1 cellular context compared by ENCODE assay signal in the genomic region with DNA sequence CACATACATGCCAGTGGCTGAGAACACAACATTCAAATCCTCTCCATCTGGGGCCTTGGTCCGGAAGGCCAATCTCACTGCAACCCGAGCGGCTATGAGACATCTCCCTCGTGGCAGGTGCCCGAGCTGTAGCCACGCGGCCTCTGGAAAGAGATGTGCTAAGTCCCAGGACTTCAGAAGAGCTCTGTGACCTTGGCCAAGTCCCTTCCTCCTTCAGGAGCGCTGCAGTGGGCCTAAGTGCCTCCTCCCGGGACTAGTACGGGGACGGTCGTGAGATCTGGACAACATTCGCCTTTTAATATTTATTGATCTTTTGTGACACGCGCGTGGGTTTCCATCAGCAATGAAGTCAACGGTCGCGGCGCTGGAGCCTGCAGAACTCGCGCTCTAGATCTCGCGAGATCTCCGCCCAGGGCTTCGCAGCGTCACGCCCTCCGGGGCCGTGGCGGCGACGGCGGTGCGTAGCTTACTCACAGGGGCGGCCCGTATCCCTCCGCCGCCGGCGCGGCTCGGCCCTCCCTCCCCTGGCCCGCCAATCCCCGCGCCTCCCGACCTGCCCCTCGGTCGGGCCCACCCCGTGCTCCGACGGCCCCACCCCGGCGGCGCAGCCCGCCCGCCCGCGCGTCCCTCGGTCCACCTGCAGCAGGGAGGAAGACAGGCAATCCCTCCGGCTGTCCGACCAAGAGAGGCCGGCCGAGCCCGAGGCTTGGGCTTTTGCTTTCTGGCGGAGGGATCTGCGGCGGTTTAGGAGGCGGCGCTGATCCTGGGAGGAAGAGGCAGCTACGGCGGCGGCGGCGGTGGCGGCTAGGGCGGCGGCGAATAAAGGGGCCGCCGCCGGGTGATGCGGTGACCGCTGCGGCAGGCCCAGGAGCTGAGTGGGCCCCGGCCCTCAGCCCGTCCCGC.
TF ChIP-seq lines count a peak whose summit lies in the region.

A gene (plus strand): TSS at position 588 of the 903 bp plus-strand sequence. CDS start 453 bp downstream, outside the sequence.

TF ChIP-seq in HepG2, 621 proteins besides CTCF, POLR2A, EP300 and RAD21 (continued from another document and continues in another):
- TF ChIP-seq, protein P1, sequence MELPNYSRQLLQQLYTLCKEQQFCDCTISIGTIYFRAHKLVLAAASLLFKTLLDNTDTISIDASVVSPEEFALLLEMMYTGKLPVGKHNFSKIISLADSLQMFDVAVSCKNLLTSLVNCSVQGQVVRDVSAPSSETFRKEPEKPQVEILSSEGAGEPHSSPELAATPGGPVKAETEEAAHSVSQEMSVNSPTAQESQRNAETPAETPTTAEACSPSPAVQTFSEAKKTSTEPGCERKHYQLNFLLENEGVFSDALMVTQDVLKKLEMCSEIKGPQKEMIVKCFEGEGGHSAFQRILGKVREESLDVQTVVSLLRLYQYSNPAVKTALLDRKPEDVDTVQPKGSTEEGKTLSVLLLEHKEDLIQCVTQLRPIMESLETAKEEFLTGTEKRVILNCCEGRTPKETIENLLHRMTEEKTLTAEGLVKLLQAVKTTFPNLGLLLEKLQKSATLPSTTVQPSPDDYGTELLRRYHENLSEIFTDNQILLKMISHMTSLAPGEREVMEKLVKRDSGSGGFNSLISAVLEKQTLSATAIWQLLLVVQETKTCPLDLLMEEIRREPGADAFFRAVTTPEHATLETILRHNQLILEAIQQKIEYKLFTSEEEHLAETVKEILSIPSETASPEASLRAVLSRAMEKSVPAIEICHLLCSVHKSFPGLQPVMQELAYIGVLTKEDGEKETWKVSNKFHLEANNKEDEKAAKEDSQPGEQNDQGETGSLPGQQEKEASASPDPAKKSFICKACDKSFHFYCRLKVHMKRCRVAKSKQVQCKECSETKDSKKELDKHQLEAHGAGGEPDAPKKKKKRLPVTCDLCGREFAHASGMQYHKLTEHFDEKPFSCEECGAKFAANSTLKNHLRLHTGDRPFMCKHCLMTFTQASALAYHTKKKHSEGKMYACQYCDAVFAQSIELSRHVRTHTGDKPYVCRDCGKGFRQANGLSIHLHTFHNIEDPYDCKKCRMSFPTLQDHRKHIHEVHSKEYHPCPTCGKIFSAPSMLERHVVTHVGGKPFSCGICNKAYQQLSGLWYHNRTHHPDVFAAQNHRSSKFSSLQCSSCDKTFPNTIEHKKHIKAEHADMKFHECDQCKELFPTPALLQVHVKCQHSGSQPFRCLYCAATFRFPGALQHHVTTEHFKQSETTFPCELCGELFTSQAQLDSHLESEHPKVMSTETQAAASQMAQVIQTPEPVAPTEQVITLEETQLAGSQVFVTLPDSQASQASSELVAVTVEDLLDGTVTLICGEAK (IDR thresholded peaks at IDR 0.05) = no peak
- TF ChIP-seq, protein P1 (CRISPR knock-in tag; IDR thresholded peaks at IDR 0.05) = 0 out of 2 replicates have a peak, but pooled peaks have one; percentile 39
- TF ChIP-seq KLF9 (CRISPR knock-in tag; IDR thresholded peaks at IDR 0.05; ENCODE audit: low read depth) (0 out of 2 replicates have a peak, but pooled peaks have one; percentile 62), STAG1 (CRISPR knock-in tag; IDR thresholded peaks at IDR 0.05) (no peak), TSC22D2 (CRISPR knock-in tag; IDR thresholded peaks at IDR 0.05; ENCODE audit: borderline replicate concordance) (no peak), NCOA2 (CRISPR knock-in tag; IDR thresholded peaks at IDR 0.05) (no peak), CBX5 (CRISPR knock-in tag; IDR thresholded peaks at IDR 0.05; ENCODE audit: borderline replicate concordance) (peak; percentile 14; the same call in 1 of the 2 replicates), JUNB (CRISPR knock-in tag; IDR thresholded peaks at IDR 0.05; ENCODE audit: borderline replicate concordance) (no peak), PHB2 (IDR thresholded peaks at IDR 0.05; ENCODE audit: partially characterized antibody) (no peak), NR2C2 (CRISPR knock-in tag; IDR thresholded peaks at IDR 0.05; ENCODE audit: borderline replicate concordance) (0 out of 2 replicates have a peak, but pooled peaks have one; percentile 27), ISL2 (CRISPR knock-in tag; IDR thresholded peaks at IDR 0.05) (no peak), NR2F2 (IDR thresholded peaks at IDR 0.05; ENCODE audit: borderline replicate concordance, low read depth) (no peak), CBX1 (IDR thresholded peaks at IDR 0.05; ENCODE audit: low read depth) (peak; percentile 77), ZNF550 (CRISPR knock-in tag; IDR thresholded peaks at IDR 0.05; ENCODE audit: borderline replicate concordance) (no peak), ZNF12 (CRISPR knock-in tag; IDR thresholded peaks at IDR 0.05) (no peak), AKAP8 (CRISPR knock-in tag; IDR thresholded peaks at IDR 0.05) (no peak), ZKSCAN5 (CRISPR knock-in tag; IDR thresholded peaks at IDR 0.05) (no peak), HMG20B (CRISPR knock-in tag; conservative IDR thresholded peaks at IDR 0.05) (no peak; the same call in 1 of the 2 replicates), PCBP1 (IDR thresholded peaks at IDR 0.05; ENCODE audit: borderline replicate concordance, low read depth, low read length) (0 out of 2 replicates have a peak, but pooled peaks have one; percentile 31), SYNCRIP (IDR thresholded peaks at IDR 0.05; ENCODE audit: insufficient read depth, low read depth, low read length) (no peak), HIVEP1 (CRISPR knock-in tag; IDR thresholded peaks at IDR 0.05) (0 out of 2 replicates have a peak, but pooled peaks have one; percentile 10), GABPA (IDR thresholded peaks at IDR 0.05; ENCODE audit: low read depth, low read length) (no peak), GABPA (CRISPR knock-in tag; IDR thresholded peaks at IDR 0.05; ENCODE audit: low read depth) (no peak)
- TF ChIP-seq, protein P2, sequence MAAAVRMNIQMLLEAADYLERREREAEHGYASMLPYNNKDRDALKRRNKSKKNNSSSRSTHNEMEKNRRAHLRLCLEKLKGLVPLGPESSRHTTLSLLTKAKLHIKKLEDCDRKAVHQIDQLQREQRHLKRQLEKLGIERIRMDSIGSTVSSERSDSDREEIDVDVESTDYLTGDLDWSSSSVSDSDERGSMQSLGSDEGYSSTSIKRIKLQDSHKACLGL (CRISPR knock-in tag; IDR thresholded peaks at IDR 0.05) = no peak
- TF ChIP-seq, protein P3, sequence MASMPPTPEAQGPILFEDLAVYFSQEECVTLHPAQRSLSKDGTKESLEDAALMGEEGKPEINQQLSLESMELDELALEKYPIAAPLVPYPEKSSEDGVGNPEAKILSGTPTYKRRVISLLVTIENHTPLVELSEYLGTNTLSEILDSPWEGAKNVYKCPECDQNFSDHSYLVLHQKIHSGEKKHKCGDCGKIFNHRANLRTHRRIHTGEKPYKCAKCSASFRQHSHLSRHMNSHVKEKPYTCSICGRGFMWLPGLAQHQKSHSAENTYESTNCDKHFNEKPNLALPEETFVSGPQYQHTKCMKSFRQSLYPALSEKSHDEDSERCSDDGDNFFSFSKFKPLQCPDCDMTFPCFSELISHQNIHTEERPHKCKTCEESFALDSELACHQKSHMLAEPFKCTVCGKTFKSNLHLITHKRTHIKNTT (CRISPR knock-in tag; IDR thresholded peaks at IDR 0.05) = no peak
- TF ChIP-seq, protein P4, sequence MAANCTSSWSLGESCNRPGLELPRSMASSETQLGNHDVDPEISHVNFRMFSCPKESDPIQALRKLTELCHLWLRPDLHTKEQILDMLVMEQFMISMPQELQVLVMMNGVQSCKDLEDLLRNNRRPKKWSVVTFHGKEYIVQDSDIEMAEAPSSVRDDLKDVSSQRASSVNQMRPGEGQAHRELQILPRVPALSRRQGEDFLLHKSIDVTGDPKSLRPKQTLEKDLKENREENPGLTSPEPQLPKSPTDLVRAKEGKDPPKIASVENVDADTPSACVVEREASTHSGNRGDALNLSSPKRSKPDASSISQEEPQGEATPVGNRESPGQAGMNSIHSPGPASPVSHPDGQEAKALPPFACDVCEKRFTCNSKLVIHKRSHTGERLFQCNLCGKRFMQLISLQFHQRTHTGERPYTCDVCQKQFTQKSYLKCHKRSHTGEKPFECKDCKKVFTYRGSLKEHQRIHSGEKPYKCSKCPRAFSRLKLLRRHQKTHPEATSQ (CRISPR knock-in tag; IDR thresholded peaks at IDR 0.05; ENCODE audit: borderline replicate concordance) = peak; percentile 39; the same call in 1 of the 2 replicates
- TF ChIP-seq, protein P5, sequence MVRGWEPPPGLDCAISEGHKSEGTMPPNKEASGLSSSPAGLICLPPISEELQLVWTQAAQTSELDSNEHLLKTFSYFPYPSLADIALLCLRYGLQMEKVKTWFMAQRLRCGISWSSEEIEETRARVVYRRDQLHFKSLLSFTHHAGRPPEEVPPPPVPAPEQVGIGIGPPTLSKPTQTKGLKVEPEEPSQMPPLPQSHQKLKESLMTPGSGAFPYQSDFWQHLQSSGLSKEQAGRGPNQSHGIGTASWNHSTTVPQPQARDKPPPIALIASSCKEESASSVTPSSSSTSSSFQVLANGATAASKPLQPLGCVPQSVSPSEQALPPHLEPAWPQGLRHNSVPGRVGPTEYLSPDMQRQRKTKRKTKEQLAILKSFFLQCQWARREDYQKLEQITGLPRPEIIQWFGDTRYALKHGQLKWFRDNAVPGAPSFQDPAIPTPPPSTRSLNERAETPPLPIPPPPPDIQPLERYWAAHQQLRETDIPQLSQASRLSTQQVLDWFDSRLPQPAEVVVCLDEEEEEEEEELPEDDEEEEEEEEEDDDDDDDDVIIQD (CRISPR knock-in tag; IDR thresholded peaks at IDR 0.05; ENCODE audit: low read depth) = no peak
- TF ChIP-seq, protein P6, sequence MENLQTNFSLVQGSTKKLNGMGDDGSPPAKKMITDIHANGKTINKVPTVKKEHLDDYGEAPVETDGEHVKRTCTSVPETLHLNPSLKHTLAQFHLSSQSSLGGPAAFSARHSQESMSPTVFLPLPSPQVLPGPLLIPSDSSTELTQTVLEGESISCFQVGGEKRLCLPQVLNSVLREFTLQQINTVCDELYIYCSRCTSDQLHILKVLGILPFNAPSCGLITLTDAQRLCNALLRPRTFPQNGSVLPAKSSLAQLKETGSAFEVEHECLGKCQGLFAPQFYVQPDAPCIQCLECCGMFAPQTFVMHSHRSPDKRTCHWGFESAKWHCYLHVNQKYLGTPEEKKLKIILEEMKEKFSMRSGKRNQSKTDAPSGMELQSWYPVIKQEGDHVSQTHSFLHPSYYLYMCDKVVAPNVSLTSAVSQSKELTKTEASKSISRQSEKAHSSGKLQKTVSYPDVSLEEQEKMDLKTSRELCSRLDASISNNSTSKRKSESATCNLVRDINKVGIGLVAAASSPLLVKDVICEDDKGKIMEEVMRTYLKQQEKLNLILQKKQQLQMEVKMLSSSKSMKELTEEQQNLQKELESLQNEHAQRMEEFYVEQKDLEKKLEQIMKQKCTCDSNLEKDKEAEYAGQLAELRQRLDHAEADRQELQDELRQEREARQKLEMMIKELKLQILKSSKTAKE (CRISPR knock-in tag; IDR thresholded peaks at IDR 0.05; ENCODE audit: borderline replicate concordance) = no peak; the same call in 1 of the 2 replicates
- TF ChIP-seq, protein P7, sequence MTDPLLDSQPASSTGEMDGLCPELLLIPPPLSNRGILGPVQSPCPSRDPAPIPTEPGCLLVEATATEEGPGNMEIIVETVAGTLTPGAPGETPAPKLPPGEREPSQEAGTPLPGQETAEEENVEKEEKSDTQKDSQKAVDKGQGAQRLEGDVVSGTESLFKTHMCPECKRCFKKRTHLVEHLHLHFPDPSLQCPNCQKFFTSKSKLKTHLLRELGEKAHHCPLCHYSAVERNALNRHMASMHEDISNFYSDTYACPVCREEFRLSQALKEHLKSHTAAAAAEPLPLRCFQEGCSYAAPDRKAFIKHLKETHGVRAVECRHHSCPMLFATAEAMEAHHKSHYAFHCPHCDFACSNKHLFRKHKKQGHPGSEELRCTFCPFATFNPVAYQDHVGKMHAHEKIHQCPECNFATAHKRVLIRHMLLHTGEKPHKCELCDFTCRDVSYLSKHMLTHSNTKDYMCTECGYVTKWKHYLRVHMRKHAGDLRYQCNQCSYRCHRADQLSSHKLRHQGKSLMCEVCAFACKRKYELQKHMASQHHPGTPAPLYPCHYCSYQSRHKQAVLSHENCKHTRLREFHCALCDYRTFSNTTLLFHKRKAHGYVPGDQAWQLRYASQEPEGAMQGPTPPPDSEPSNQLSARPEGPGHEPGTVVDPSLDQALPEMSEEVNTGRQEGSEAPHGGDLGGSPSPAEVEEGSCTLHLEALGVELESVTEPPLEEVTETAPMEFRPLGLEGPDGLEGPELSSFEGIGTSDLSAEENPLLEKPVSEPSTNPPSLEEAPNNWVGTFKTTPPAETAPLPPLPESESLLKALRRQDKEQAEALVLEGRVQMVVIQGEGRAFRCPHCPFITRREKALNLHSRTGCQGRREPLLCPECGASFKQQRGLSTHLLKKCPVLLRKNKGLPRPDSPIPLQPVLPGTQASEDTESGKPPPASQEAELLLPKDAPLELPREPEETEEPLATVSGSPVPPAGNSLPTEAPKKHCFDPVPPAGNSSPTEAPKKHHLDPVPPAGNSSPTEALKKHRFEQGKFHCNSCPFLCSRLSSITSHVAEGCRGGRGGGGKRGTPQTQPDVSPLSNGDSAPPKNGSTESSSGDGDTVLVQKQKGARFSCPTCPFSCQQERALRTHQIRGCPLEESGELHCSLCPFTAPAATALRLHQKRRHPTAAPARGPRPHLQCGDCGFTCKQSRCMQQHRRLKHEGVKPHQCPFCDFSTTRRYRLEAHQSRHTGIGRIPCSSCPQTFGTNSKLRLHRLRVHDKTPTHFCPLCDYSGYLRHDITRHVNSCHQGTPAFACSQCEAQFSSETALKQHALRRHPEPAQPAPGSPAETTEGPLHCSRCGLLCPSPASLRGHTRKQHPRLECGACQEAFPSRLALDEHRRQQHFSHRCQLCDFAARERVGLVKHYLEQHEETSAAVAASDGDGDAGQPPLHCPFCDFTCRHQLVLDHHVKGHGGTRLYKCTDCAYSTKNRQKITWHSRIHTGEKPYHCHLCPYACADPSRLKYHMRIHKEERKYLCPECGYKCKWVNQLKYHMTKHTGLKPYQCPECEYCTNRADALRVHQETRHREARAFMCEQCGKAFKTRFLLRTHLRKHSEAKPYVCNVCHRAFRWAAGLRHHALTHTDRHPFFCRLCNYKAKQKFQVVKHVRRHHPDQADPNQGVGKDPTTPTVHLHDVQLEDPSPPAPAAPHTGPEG (CRISPR knock-in tag; IDR thresholded peaks at IDR 0.05) = peak; percentile 100
